In the genomic region with DNA sequence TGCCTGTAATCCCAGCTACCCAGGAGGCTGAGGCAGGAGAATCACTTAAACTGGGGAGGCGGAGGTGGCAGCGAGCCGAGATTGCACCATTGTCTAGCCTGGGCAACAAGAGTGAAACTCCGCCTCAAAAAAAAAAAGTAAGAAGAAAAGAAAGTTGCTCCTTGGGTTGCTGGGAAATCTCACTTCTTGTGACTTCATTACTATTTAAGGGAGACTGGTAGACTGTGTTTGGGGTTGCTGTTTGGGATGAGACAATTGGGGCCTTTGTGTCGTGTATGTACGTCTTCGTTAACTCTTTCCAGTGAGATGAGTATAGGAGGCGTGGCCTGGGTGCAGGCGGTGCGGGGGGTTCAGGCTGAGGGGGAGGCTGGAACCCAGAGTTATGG, we compare ENCODE assay signal across 25 cellular contexts. TPM values are rescaled to one million over a fixed set of nuclear protein-coding genes. Genes with fewer than 3 reads are reported as not detected.
DNase-seq lines count a peak whose midpoint lies in the region; ATAC-seq and TF ChIP-seq lines count a peak whose summit lies in the region.
"Had no signal": no experiment of that assay in that cellular context is flagged by ENCODE, and none has a peak within 500 bp of the region (broad histone marks: within the 10 kb centered on the region; RNA-seq: fewer than 3 reads in every experiment).

No MANE protein-coding gene starts in this region.

- no peak overlapping the region for H3K4me3 ChIP-seq in cardiac muscle cell
- H3K4me3 ChIP-seq in dorsolateral prefrontal cortex, result no peak overlapping the region
- H3K4me3 ChIP-seq: Peyer's patch, SK-N-MC, upper lobe of left lung had no signal

- H3K27me3 ChIP-seq in cardiac muscle cell (no peaks in the 10 kb centered on the region), dorsolateral prefrontal cortex (no peaks in the 10 kb centered on the region)
- H3K27me3 ChIP-seq: Peyer's patch, upper lobe of left lung had no signal

- H3K27ac ChIP-seq in cardiac muscle cell (peak overlapping the region; percentile 18), dorsolateral prefrontal cortex (peak overlapping the region in 55 of 59 donors; percentile 1 to 100 (median 70))
- H3K27ac ChIP-seq: parathyroid adenoma, SK-N-MC had no signal

- peak overlapping the region; percentile 43 for H3K27ac Mint-ChIP-seq in mesothelial cell of epicardium
- peak overlapping the region; percentile 51 for H3K27ac Mint-ChIP-seq in type B pancreatic cell
- H3K27ac Mint-ChIP-seq: activated B cell treated with CpG ODN at 0.5 μM for 24 hours; activated CD4-positive, alpha-beta memory T cell treated with anti-CD3 and anti-CD28 coated beads for 36 hours; B cell; T-helper 2 cell treated with Interferon-gamma antibody and Interleukin-4, amounts not matched to agents 5 μg/mL and 100 μg/mL, for 36 hours had no signal

- intact Hi-C loops in left ventricle myocardium superior (cut with micrococcal nuclease), result no loop called here
- intact Hi-C loops in dorsolateral prefrontal cortex (cut with DNase I), result no loop called here

- DNase-seq in cardiac muscle cell (ENCODE audit: low read depth in 1 of 2, low spot score in 1 of 2), result no peak
- no peak for DNase-seq in left ventricle myocardium superior
- no peak for DNase-seq in dorsolateral prefrontal cortex
- no peak for DNase-seq in mesothelial cell of epicardium (ENCODE audit: low spot score in 2 of 2, unreplicated experiment in 2 of 2)
- DNase-seq in type B pancreatic cell (ENCODE audit: extremely low spot score, unreplicated experiment), result no peak
- DNase-seq in activated T-cell treated with anti-CD3 and anti-CD28 coated beads, Interleukin-2, amount 50 U/mL, for 48 hours, result no peak
- DNase-seq in mesenteric fat pad (ENCODE audit: low spot score), result no peak
- no peak for DNase-seq in amniotic stem cell (lab: John Stamatoyannopoulos, UW)
- DNase-seq: activated B cell treated with CpG ODN at 0.5 μM for 24 hours; activated CD4-positive, alpha-beta memory T cell treated with anti-CD3 and anti-CD28 coated beads for 36 hours; activated naive CD4-positive, alpha-beta T cell treated with Interleukin-2 at 50 U/mL for 16 hours; DND-41; Kasumi-1; naive B cell; NCI-H1092; NCI-H1930; NCI-H446; Peyer's patch; stimulated activated CD4-positive, alpha-beta T cell treated with anti-CD3 and anti-CD28 coated beads, Interleukin-2, amount 100 ng/mL, for 24 hours; stimulated activated naive CD8-positive, alpha-beta T cell treated with anti-CD3 and anti-CD28 coated beads, Interleukin-15, Interleukin-2, amounts not matched to agents 100 U/mL and 50 U/mL, for 24 hours; upper lobe of left lung had no signal

- no peak for ATAC-seq in left ventricle myocardium superior
- ATAC-seq: stimulated activated naive CD8-positive, alpha-beta T cell treated with anti-CD3 and anti-CD28 coated beads, Interleukin-15, Interleukin-2, amounts not matched to agents 100 U/mL and 50 U/mL, for 24 hours had no signal

- TF ChIP-seq CTCF in cardiac muscle cell (IDR thresholded peaks at IDR 0.05; ENCODE audit: low read depth, low read length), result no peak
- no peak for TF ChIP-seq CTCF in dorsolateral prefrontal cortex (IDR thresholded peaks at IDR 0.05 in 54 of 56, conservative IDR thresholded peaks at IDR 0.05 in 2 of 56; ENCODE audit: low read depth in 1 of 56, partially characterized antibody in 56 of 56)
- no peak for TF ChIP-seq CTCF in mesothelial cell of epicardium (IDR thresholded peaks at IDR 0.05; ENCODE audit: unreplicated experiment)
- TF ChIP-seq CTCF in type B pancreatic cell (conservative IDR thresholded peaks at IDR 0.05), result no peak

- no peaks in the 10 kb centered on the region for H3K27me3 Mint-ChIP-seq in mesothelial cell of epicardium (ENCODE audit: low read depth)
- no peaks in the 10 kb centered on the region for H3K27me3 Mint-ChIP-seq in type B pancreatic cell
- H3K27me3 Mint-ChIP-seq: activated B cell treated with CpG ODN at 0.5 μM for 24 hours; activated CD4-positive, alpha-beta memory T cell treated with anti-CD3 and anti-CD28 coated beads for 36 hours; B cell; naive B cell had no signal

- peaks cover 45% of the 10 kb centered on the region for H3K4me1 ChIP-seq in cardiac muscle cell (ENCODE audit: low read depth)

- H3K4me3 Mint-ChIP-seq in mesothelial cell of epicardium (no peak overlapping the region), type B pancreatic cell (no peak overlapping the region)
- H3K4me3 Mint-ChIP-seq: activated B cell treated with CpG ODN at 0.5 μM for 24 hours; activated CD4-positive, alpha-beta memory T cell treated with anti-CD3 and anti-CD28 coated beads for 36 hours; B cell; T-helper 2 cell treated with Interferon-gamma antibody and Interleukin-4, amounts not matched to agents 5 μg/mL and 100 μg/mL, for 36 hours had no signal

- H3K9me3 ChIP-seq in cardiac muscle cell (ENCODE audit: low read depth), result no peaks in the 10 kb centered on the region
- H3K9me3 ChIP-seq: Peyer's patch, upper lobe of left lung had no signal

- peaks cover 40% of the 10 kb centered on the region for H3K4me1 Mint-ChIP-seq in mesothelial cell of epicardium
- H3K4me1 Mint-ChIP-seq in type B pancreatic cell (ENCODE audit: unreplicated experiment), result peaks cover 64% of the 10 kb centered on the region
- H3K4me1 Mint-ChIP-seq: B cell had no signal

- peaks cover 4% of the 10 kb centered on the region for H3K36me3 Mint-ChIP-seq in mesothelial cell of epicardium
- peaks cover 10% of the 10 kb centered on the region for H3K36me3 Mint-ChIP-seq in type B pancreatic cell
- H3K36me3 Mint-ChIP-seq: activated CD4-positive, alpha-beta memory T cell treated with anti-CD3 and anti-CD28 coated beads for 36 hours; naive B cell had no signal

- H3K9me3 Mint-ChIP-seq in mesothelial cell of epicardium, result no peaks in the 10 kb centered on the region
- no peaks in the 10 kb centered on the region for H3K9me3 Mint-ChIP-seq in type B pancreatic cell
- H3K9me3 Mint-ChIP-seq: activated B cell treated with CpG ODN at 0.5 μM for 24 hours; activated CD4-positive, alpha-beta memory T cell treated with anti-CD3 and anti-CD28 coated beads for 36 hours; naive B cell; T-helper 2 cell treated with Interferon-gamma antibody and Interleukin-4, amounts not matched to agents 5 μg/mL and 100 μg/mL, for 36 hours had no signal

- H3K36me3 ChIP-seq in cardiac muscle cell, result no peaks in the 10 kb centered on the region

RNA-seq across cellular contexts. Expression of gene NDST1, which starts 11.6 kb away (rescaled TPM):
- total RNA-seq in cardiac muscle cell (79.8 and 97.6 TPM in 2 replicates), left ventricle myocardium superior (57.9 TPM), dorsolateral prefrontal cortex (100 to 1,000 TPM in 43 of 120 experiments, 10 to 100 TPM in 77; 64.3 to 163 (median 92.5) TPM), mesothelial cell of epicardium (129 to 132 TPM (median 132 TPM) in 3 replicates), type B pancreatic cell (ENCODE audit: low replicate concordance) (96.5 and 101 TPM in 2 replicates), mesenteric fat pad (110 TPM)
- polyA plus RNA-seq in cardiac muscle cell, result 26.6 and 34.9 TPM in 2 replicates
